ENCODE assay signal across 9 cellular contexts in genomic region chr5:125199968-125200841, GRCh38.
A peak's percentile ranks its signal among the peaks of the same experiment; 100 is the strongest.
DNase-seq lines count a peak whose midpoint lies in the region; ATAC-seq, FAIRE-seq and TF ChIP-seq lines count a peak whose summit lies in the region.
"Had no signal": no experiment of that assay in that cellular context is flagged by ENCODE, and none has a peak within 500 bp of the region (broad histone marks: within the 10 kb centered on the region; RNA-seq: fewer than 3 reads in every experiment).

No MANE protein-coding gene starts in this region.

- peaks cover 0 to 6% (median 0%) of the 10 kb centered on the region in 4 donors for H3K4me1 Mint-ChIP-seq in naive thymus-derived CD8-positive, alpha-beta T cell
- no peaks in the 10 kb centered on the region for H3K4me1 Mint-ChIP-seq in activated CD4-positive, alpha-beta memory T cell treated with anti-CD3 and anti-CD28 coated beads for 36 hours (ENCODE audit: low read depth)

- H3K9me3 Mint-ChIP-seq in naive thymus-derived CD8-positive, alpha-beta T cell = peaks cover 0 to 2% (median 0%) of the 10 kb centered on the region in 9 donors
- no peaks in the 10 kb centered on the region for H3K9me3 Mint-ChIP-seq in activated CD4-positive, alpha-beta memory T cell treated with anti-CD3 and anti-CD28 coated beads for 36 hours

- DNase-seq in DND-41 = no peak
- peak; percentile 15 for DNase-seq in amniotic epithelial cell (ENCODE audit: low read depth)
- DNase-seq in kidney = peak; percentile 63
- no peak for DNase-seq in tibial nerve (ENCODE audit: low spot score in 2 of 2)
- DNase-seq in naive thymus-derived CD8-positive, alpha-beta T cell = no peak
- no peak for DNase-seq in activated CD4-positive, alpha-beta memory T cell treated with anti-CD3 and anti-CD28 coated beads for 36 hours

- H3K27ac ChIP-seq in DND-41 (ENCODE audit: low read length) (no peak overlapping the region; the same call in 1 of the 2 replicates), kidney (ENCODE audit: low read depth in 2 of 2, low read length in 2 of 2) (no peak overlapping the region), tibial nerve (peak overlapping the region in 1 of 4 donors; percentile 37)

- H3K9me3 ChIP-seq in DND-41 (ENCODE audit: insufficient read depth, low read length, severe bottlenecking) (peaks cover 3% of the 10 kb centered on the region), kidney (ENCODE audit: control insufficient read depth in 1 of 2, low read length in 2 of 2) (no peaks in the 10 kb centered on the region), tibial nerve (no peaks in the 10 kb centered on the region)

- intact Hi-C loops in kidney (cut with DNase I) = no loop called here
- intact Hi-C loops in activated CD4-positive, alpha-beta memory T cell treated with anti-CD3 and anti-CD28 coated beads for 36 hours (cut with micrococcal nuclease) = no loop called here

- CTCF ChIA-PET in activated CD4-positive, alpha-beta memory T cell treated with anti-CD3 and anti-CD28 coated beads for 36 hours (lab: Charles Lee) = interaction anchor here (1.0 kb wide), 1 partner anchor 27 kb away, joined by 3 read pairs; no protein-coding TSS in a partner anchor

- H3K36me3 Mint-ChIP-seq in naive thymus-derived CD8-positive, alpha-beta T cell = no peaks in the 10 kb centered on the region
- no peaks in the 10 kb centered on the region for H3K36me3 Mint-ChIP-seq in activated CD4-positive, alpha-beta memory T cell treated with anti-CD3 and anti-CD28 coated beads for 36 hours

- POLR2A ChIA-PET in naive thymus-derived CD8-positive, alpha-beta T cell (lab: Charles Lee) = no interaction called here
- POLR2A ChIA-PET in activated CD4-positive, alpha-beta memory T cell treated with anti-CD3 and anti-CD28 coated beads for 36 hours (lab: Charles Lee) = no interaction called here

- H3K9ac ChIP-seq in DND-41 (ENCODE audit: low read depth, low read length) = no peak overlapping the region
- peak overlapping the region in 1 of 2 donors; percentile 17 for H3K9ac ChIP-seq in kidney (ENCODE audit: low read length in 2 of 2)

- H4K20me1 ChIP-seq in DND-41 (ENCODE audit: insufficient read depth, low read length) = no peaks in the 10 kb centered on the region

- no peak for ATAC-seq in DND-41 (ENCODE audit: insufficient read depth, low read depth)
- ATAC-seq in HG02884 (IDR thresholded peaks at IDR 0.05; ENCODE audit: unreplicated experiment) = peak; percentile 54
- ATAC-seq in naive thymus-derived CD8-positive, alpha-beta T cell = no peak
- no peak for ATAC-seq in GM21717 (IDR thresholded peaks at IDR 0.05; ENCODE audit: unreplicated experiment)
- ATAC-seq: HCT116 had no signal

- TF ChIP-seq EP300 in tibial nerve (IDR thresholded peaks at IDR 0.05) = no peak

- H3K4me1 ChIP-seq in DND-41 (ENCODE audit: insufficient read depth, low read length) (peaks cover 38% of the 10 kb centered on the region), kidney (ENCODE audit: control insufficient read depth in 1 of 2, insufficient read depth in 1 of 2, low read depth in 1 of 2, low read length in 2 of 2) (peaks cover 0 to 4% of the 10 kb centered on the region in 2 donors), tibial nerve (peaks cover 0 to 20% (median 6%) of the 10 kb centered on the region in 4 donors)

- H3K27me3 ChIP-seq in DND-41 (ENCODE audit: insufficient read depth, low read length, poor library complexity) (no peaks in the 10 kb centered on the region), tibial nerve (no peaks in the 10 kb centered on the region)

- H3K4me2 ChIP-seq in DND-41 (ENCODE audit: insufficient read depth, low read length) = no peak overlapping the region

- peak overlapping the region in 2 of 10 donors; percentile 51 to 56 for H3K4me3 Mint-ChIP-seq in naive thymus-derived CD8-positive, alpha-beta T cell
- H3K4me3 Mint-ChIP-seq in activated CD4-positive, alpha-beta memory T cell treated with anti-CD3 and anti-CD28 coated beads for 36 hours = no peak overlapping the region

- H2AFZ ChIP-seq in DND-41 (ENCODE audit: low read depth, low read length) = peak overlapping the region; percentile 7

- H3K4me3 ChIP-seq in DND-41 (ENCODE audit: low read depth in 1 of 2, low read length in 2 of 2) (no peak overlapping the region), kidney (ENCODE audit: low read length in 2 of 2) (peak overlapping the region; percentile 62 to 70), tibial nerve (peak overlapping the region; percentile 22 to 38 (median 32))

- no peak for FAIRE-seq in kidney (lab: Jason Lieb, UNC)

- H3K27me3 Mint-ChIP-seq in naive thymus-derived CD8-positive, alpha-beta T cell = peaks cover 0 to 3% (median 0%) of the 10 kb centered on the region in 5 donors
- no peaks in the 10 kb centered on the region for H3K27me3 Mint-ChIP-seq in activated CD4-positive, alpha-beta memory T cell treated with anti-CD3 and anti-CD28 coated beads for 36 hours

- no peaks in the 10 kb centered on the region for H3K36me3 ChIP-seq in DND-41 (ENCODE audit: insufficient read depth, low read length)
- H3K36me3 ChIP-seq in kidney (ENCODE audit: control insufficient read depth in 1 of 2, insufficient read depth in 2 of 2, low read length in 2 of 2) = no peaks in the 10 kb centered on the region
- no peaks in the 10 kb centered on the region for H3K36me3 ChIP-seq in tibial nerve

- no peaks in the 10 kb centered on the region for H3K79me2 ChIP-seq in DND-41 (ENCODE audit: insufficient read depth, low read length)

- no peak overlapping the region for H3K27ac Mint-ChIP-seq in naive thymus-derived CD8-positive, alpha-beta T cell
- H3K27ac Mint-ChIP-seq in activated CD4-positive, alpha-beta memory T cell treated with anti-CD3 and anti-CD28 coated beads for 36 hours = no peak overlapping the region

- TF ChIP-seq CTCF in DND-41 (IDR thresholded peaks at IDR 0.05; ENCODE audit: borderline replicate concordance, extremely low read depth, low read length, poor library complexity, severe bottlenecking) (no peak), kidney (IDR thresholded peaks at IDR 0.05; ENCODE audit: borderline replicate concordance, extremely low read depth, insufficient read depth) (no peak), tibial nerve (IDR thresholded peaks at IDR 0.05) (no peak)

- 15 to 19% methylated on average over 15 of the region's 15 CpGs for WGBS in tibial nerve, 2 donors

- TF ChIP-seq POLR2A in tibial nerve (IDR thresholded peaks at IDR 0.05) = no peak

Comparison
In these comparisons a context has a peak if more than half of its experiments do, and no peak if none do; other contexts are left out.
1. DNase-seq: peak in amniotic epithelial cell (single experiment) and kidney (single experiment); none in DND-41 (single experiment), tibial nerve (0 of 2), naive thymus-derived CD8-positive, alpha-beta T cell (0 of 10) and activated CD4-positive, alpha-beta memory T cell treated with anti-CD3 and anti-CD28 coated beads for 36 hours (single experiment).
2. H3K4me3 ChIP-seq: peak in kidney (2 of 2) and tibial nerve (4 of 4); none in DND-41 (0 of 2).